ENCODE assay signal across 11 cellular contexts in the genomic region with DNA sequence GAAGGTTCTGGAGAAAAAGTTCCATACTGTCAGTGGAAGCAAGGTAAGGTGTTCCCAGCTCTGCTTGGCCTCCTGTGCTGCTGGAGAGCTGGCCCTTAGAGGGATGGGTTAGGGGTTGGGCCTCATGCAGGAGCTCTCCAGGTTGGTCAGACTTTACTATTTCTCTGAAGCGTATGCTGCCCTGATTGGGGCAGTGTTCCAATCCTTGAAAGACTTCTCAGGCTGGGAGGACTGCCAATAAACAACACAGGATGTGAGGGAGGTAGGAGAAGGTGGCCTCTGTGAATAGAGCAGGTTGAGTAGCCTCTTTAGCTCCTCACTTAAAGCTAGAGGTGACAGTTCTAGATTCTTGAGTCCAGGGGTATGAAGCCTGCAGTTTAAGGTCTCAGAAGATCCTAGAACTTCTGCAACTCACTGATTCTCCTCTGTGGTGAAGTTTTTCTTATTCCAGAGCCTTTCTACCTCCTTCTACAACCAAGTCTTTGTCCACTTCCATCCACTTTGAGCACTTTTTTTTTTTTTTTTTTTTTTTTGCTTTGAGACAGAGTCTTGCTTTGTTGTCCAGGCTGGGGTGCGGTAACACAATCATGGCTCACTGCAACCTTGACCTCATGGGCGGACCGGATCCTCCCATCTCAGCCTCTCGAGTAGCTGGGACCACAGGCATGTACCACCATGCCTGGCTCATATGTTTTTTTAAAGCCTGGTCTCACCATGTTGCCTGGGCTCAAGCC. TPM values are rescaled to one million over a fixed set of nuclear protein-coding genes. Genes with fewer than 3 reads are reported as not detected.
DNase-seq lines count a peak whose midpoint lies in the region; ATAC-seq, FAIRE-seq and TF ChIP-seq lines count a peak whose summit lies in the region.
"Had no signal": no experiment of that assay in that cellular context is flagged by ENCODE, and none has a peak within 500 bp of the region (broad histone marks: within the 10 kb centered on the region; RNA-seq: fewer than 3 reads in every experiment).

No MANE protein-coding gene starts in this region.

- TF ChIP-seq CTCF in kidney (IDR thresholded peaks at IDR 0.05; ENCODE audit: borderline replicate concordance, extremely low read depth, insufficient read depth) (no peak), type B pancreatic cell (conservative IDR thresholded peaks at IDR 0.05) (no peak)

- H3K4me1 ChIP-seq in kidney (ENCODE audit: control insufficient read depth in 1 of 2, insufficient read depth in 1 of 2, low read depth in 1 of 2, low read length in 2 of 2): peaks cover 15 to 16% of the 10 kb centered on the region in 2 donors

- no peak overlapping the region for H3K4me3 ChIP-seq in kidney (ENCODE audit: low read length in 2 of 2)

- peaks cover 51% of the 10 kb centered on the region for H3K4me1 Mint-ChIP-seq in activated naive CD8-positive, alpha-beta T cell treated with anti-CD3 and anti-CD28 coated beads, Interleukin-2, amount 50 U/mL, for 24 hours
- H3K4me1 Mint-ChIP-seq in type B pancreatic cell (ENCODE audit: unreplicated experiment): peaks cover 26% of the 10 kb centered on the region

- H3K9me3 ChIP-seq in kidney (ENCODE audit: control insufficient read depth in 1 of 2, low read length in 2 of 2): no peaks in the 10 kb centered on the region

- peak; percentile 57 for DNase-seq in activated effector memory CD4-positive, alpha-beta T cell treated with anti-CD3 and anti-CD28 coated beads, Interleukin-2, amount 50 U/mL, for 16 hours
- DNase-seq in activated effector memory CD4-positive, alpha-beta T cell treated with Interleukin-2 at 50 U/mL for 16 hours: no peak
- no peak for DNase-seq in activated naive CD8-positive, alpha-beta T cell treated with anti-CD3 and anti-CD28 coated beads, Interleukin-2, amount 50 U/mL, for 24 hours
- DNase-seq in kidney (peak; percentile 55), type B pancreatic cell (ENCODE audit: extremely low spot score, unreplicated experiment) (no peak), SHP77 treated with DMSO at 0.1 percent for 48 hours (lab: John Stamatoyannopoulos, UW) (no peak)
- DNase-seq: effector CD8-positive, alpha-beta T cell had no signal

- no peak overlapping the region for H3K9ac ChIP-seq in kidney (ENCODE audit: low read length in 2 of 2)
- H3K9ac ChIP-seq: KMS-11 had no signal

- intact Hi-C loops in kidney (cut with DNase I): no loop called here

- peak overlapping the region; percentile 92 for H3K4me3 Mint-ChIP-seq in activated naive CD8-positive, alpha-beta T cell treated with anti-CD3 and anti-CD28 coated beads, Interleukin-2, amount 50 U/mL, for 24 hours
- peak overlapping the region; percentile 87 for H3K4me3 Mint-ChIP-seq in type B pancreatic cell

- H3K27ac Mint-ChIP-seq in activated naive CD8-positive, alpha-beta T cell treated with anti-CD3 and anti-CD28 coated beads, Interleukin-2, amount 50 U/mL, for 24 hours: peak overlapping the region; percentile 86
- H3K27ac Mint-ChIP-seq in type B pancreatic cell: peak overlapping the region; percentile 70

- H3K27ac ChIP-seq in kidney (ENCODE audit: low read depth in 2 of 2, low read length in 2 of 2): no peak overlapping the region
- H3K27ac ChIP-seq: KMS-11 had no signal

- H3K27me3 Mint-ChIP-seq in activated naive CD8-positive, alpha-beta T cell treated with anti-CD3 and anti-CD28 coated beads, Interleukin-2, amount 50 U/mL, for 24 hours: peaks cover 3% of the 10 kb centered on the region
- H3K27me3 Mint-ChIP-seq in type B pancreatic cell: peaks cover 3% of the 10 kb centered on the region

- peaks cover 74% of the 10 kb centered on the region for H3K36me3 Mint-ChIP-seq in activated naive CD8-positive, alpha-beta T cell treated with anti-CD3 and anti-CD28 coated beads, Interleukin-2, amount 50 U/mL, for 24 hours (ENCODE audit: low read depth)
- H3K36me3 Mint-ChIP-seq in type B pancreatic cell: peaks cover 32% of the 10 kb centered on the region

- no peak for ATAC-seq in activated naive CD8-positive, alpha-beta T cell treated with anti-CD3 and anti-CD28 coated beads, Interleukin-2, amount 50 U/mL, for 24 hours
- ATAC-seq in GM19467 (IDR thresholded peaks at IDR 0.05; ENCODE audit: unreplicated experiment): no peak
- ATAC-seq in GM21515 (IDR thresholded peaks at IDR 0.05; ENCODE audit: unreplicated experiment): no peak

- no peaks in the 10 kb centered on the region for H3K9me3 Mint-ChIP-seq in activated naive CD8-positive, alpha-beta T cell treated with anti-CD3 and anti-CD28 coated beads, Interleukin-2, amount 50 U/mL, for 24 hours
- H3K9me3 Mint-ChIP-seq in type B pancreatic cell: no peaks in the 10 kb centered on the region

- FAIRE-seq in kidney (lab: Jason Lieb, UNC): no peak

- peaks cover 46 to 58% of the 10 kb centered on the region in 2 donors for H3K36me3 ChIP-seq in kidney (ENCODE audit: control insufficient read depth in 1 of 2, insufficient read depth in 2 of 2, low read length in 2 of 2)

RNA-seq across cellular contexts. Expression of a gene that starts 3.0 kb away (rescaled TPM):
- total RNA-seq in kidney (130 TPM), type B pancreatic cell (ENCODE audit: low replicate concordance) (174 and 245 TPM in 2 replicates)
- polyA plus RNA-seq in kidney (ENCODE audit: insufficient read depth, low read depth, low replicate concordance): 81.8 TPM

RNA-seq across cellular contexts. Expression of a gene that starts 20.2 kb away (rescaled TPM):
- total RNA-seq in kidney (not detected), type B pancreatic cell (ENCODE audit: low replicate concordance) (not detected in 2 replicates)
- polyA plus RNA-seq in kidney (ENCODE audit: insufficient read depth, low read depth, low replicate concordance): not detected
- total RNA-seq: Daoy had no signal

RNA-seq across cellular contexts. Expression of a gene that starts 25.3 kb away (rescaled TPM):
- total RNA-seq in kidney: 116 TPM
- polyA plus RNA-seq in kidney (ENCODE audit: insufficient read depth, low read depth, low replicate concordance): 35.3 TPM
- 52.7 and 76.2 TPM in 2 replicates for total RNA-seq in type B pancreatic cell (ENCODE audit: low replicate concordance)

RNA-seq across cellular contexts. Expression of a gene that starts 53.7 kb away (rescaled TPM):
- total RNA-seq in kidney (98.6 TPM), type B pancreatic cell (ENCODE audit: low replicate concordance) (136 and 161 TPM in 2 replicates)
- polyA plus RNA-seq in kidney (ENCODE audit: insufficient read depth, low read depth, low replicate concordance): 129 TPM

Comparison
In these comparisons a context has a peak if more than half of its experiments do, and no peak if none do; other contexts are left out.
1. DNase-seq: peak in activated effector memory CD4-positive, alpha-beta T cell treated with anti-CD3 and anti-CD28 coated beads, Interleukin-2, amount 50 U/mL, for 16 hours (single experiment) and kidney (single experiment); none in activated effector memory CD4-positive, alpha-beta T cell treated with Interleukin-2 at 50 U/mL for 16 hours (single experiment), activated naive CD8-positive, alpha-beta T cell treated with anti-CD3 and anti-CD28 coated beads, Interleukin-2, amount 50 U/mL, for 24 hours (single experiment), type B pancreatic cell (single experiment) and SHP77 treated with DMSO at 0.1 percent for 48 hours (single experiment).